ENCODE assay signal across 14 cellular contexts in the genomic region with DNA sequence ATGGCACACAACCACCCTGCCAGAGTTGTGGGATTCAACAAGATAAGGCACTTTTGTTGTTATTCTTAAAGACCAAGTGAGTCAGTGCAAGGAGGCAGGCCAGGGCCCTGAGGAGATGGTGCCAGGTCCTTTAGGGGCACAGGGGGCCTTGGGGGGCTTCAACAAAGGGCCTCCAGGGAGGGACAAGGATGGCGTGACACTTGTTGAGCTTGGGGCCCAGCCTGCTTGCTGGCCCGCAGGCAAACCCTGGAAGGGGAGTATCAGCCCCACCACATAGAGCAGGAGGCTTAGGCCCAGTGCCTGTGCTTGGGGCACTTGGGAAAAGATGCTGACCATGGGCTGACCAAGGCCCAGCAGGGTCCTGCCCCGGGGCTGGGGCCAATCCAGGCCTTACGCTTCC. TPM values are rescaled to one million over a fixed set of nuclear protein-coding genes. Genes with fewer than 3 reads are reported as not detected.
A peak's percentile ranks its signal among the peaks of the same experiment; 100 is the strongest.
DNase-seq lines count a peak whose midpoint lies in the region; ATAC-seq, FAIRE-seq and TF ChIP-seq lines count a peak whose summit lies in the region.
"Had no signal": no experiment of that assay in that cellular context is flagged by ENCODE, and none has a peak within 500 bp of the region (broad histone marks: within the 10 kb centered on the region; RNA-seq: fewer than 3 reads in every experiment).

No MANE protein-coding gene starts in this region.

- POLR2A ChIA-PET in activated CD8-positive, alpha-beta T cell treated with anti-CD3 and anti-CD28 coated beads, Interleukin-2, amount 10 ng/mL, durations not matched to agents 7 days and 5 days (lab: Charles Lee) = no interaction called here
- POLR2A ChIA-PET in activated CD8-positive, alpha-beta T cell treated with anti-CD3 and anti-CD28 coated beads for 36 hours (lab: Charles Lee) = no interaction called here
- POLR2A ChIA-PET in CD8-positive, alpha-beta T cell (lab: Charles Lee) = no interaction called here

- no peak overlapping the region for H3K4me3 ChIP-seq in CD8-positive, alpha-beta T cell (ENCODE audit: low read depth, low read length)

- H3K4me3 Mint-ChIP-seq in activated CD8-positive, alpha-beta T cell treated with anti-CD3 and anti-CD28 coated beads, Interleukin-2, amount 10 ng/mL, durations not matched to agents 7 days and 5 days = no peak overlapping the region
- H3K4me3 Mint-ChIP-seq in activated CD8-positive, alpha-beta T cell treated with anti-CD3 and anti-CD28 coated beads for 36 hours = no peak overlapping the region
- no peak overlapping the region for H3K4me3 Mint-ChIP-seq in CD8-positive, alpha-beta T cell
- H3K4me3 Mint-ChIP-seq in activated T-helper 2 cell treated with anti-CD3 and anti-CD28 coated beads, Interferon-gamma antibody, Interleukin-2, Interleukin-4, amounts not matched to agents 10 μg/mL and 5 μg/mL and 100 μg/mL, durations not matched to agents 14 hours and 24 hours and 36 hours (ENCODE audit: low read depth) = no peak overlapping the region
- no peak overlapping the region for H3K4me3 Mint-ChIP-seq in nephron progenitor cell

- intact Hi-C loops in activated CD8-positive, alpha-beta T cell treated with anti-CD3 and anti-CD28 coated beads for 36 hours (cut with micrococcal nuclease) = no loop called here
- intact Hi-C loops in CD8-positive, alpha-beta T cell (cut with DNase I, micrococcal nuclease) = no loop called here
- intact Hi-C loops in activated T-helper 2 cell treated with anti-CD3 and anti-CD28 coated beads, Interferon-gamma antibody, Interleukin-2, Interleukin-4, amounts not matched to agents 10 μg/mL and 5 μg/mL and 100 μg/mL, durations not matched to agents 14 hours and 24 hours and 36 hours (cut with micrococcal nuclease) = no loop called here

- H3K4me1 Mint-ChIP-seq in activated CD8-positive, alpha-beta T cell treated with anti-CD3 and anti-CD28 coated beads, Interleukin-2, amount 10 ng/mL, durations not matched to agents 7 days and 5 days (ENCODE audit: low read depth) = peaks cover 74% of the 10 kb centered on the region
- peaks cover 47% of the 10 kb centered on the region for H3K4me1 Mint-ChIP-seq in activated CD8-positive, alpha-beta T cell treated with anti-CD3 and anti-CD28 coated beads for 36 hours (ENCODE audit: low read depth)
- H3K4me1 Mint-ChIP-seq in CD8-positive, alpha-beta T cell (ENCODE audit: low read depth) = peaks cover 35% of the 10 kb centered on the region
- H3K4me1 Mint-ChIP-seq in activated T-helper 2 cell treated with anti-CD3 and anti-CD28 coated beads, Interferon-gamma antibody, Interleukin-2, Interleukin-4, amounts not matched to agents 10 μg/mL and 5 μg/mL and 100 μg/mL, durations not matched to agents 14 hours and 24 hours and 36 hours (ENCODE audit: low read depth) = peaks cover 40% of the 10 kb centered on the region
- H3K4me1 Mint-ChIP-seq in nephron progenitor cell = peaks cover 2% of the 10 kb centered on the region

- H3K27ac ChIP-seq in CD8-positive, alpha-beta T cell (ENCODE audit: low read depth, low read length) = no peak overlapping the region

- TF ChIP-seq CTCF in activated CD8-positive, alpha-beta T cell treated with anti-CD3 and anti-CD28 coated beads for 36 hours (IDR thresholded peaks at IDR 0.05) = no peak
- TF ChIP-seq CTCF in CD8-positive, alpha-beta T cell (IDR thresholded peaks at IDR 0.05) = no peak
- TF ChIP-seq CTCF in nephron progenitor cell (IDR thresholded peaks at IDR 0.05) = no peak

- no peaks in the 10 kb centered on the region for H3K27me3 ChIP-seq in CD8-positive, alpha-beta T cell (ENCODE audit: insufficient read depth, low read length)

- CTCF ChIA-PET in activated CD8-positive, alpha-beta T cell treated with anti-CD3 and anti-CD28 coated beads, Interleukin-2, amount 10 ng/mL, durations not matched to agents 7 days and 5 days (lab: Charles Lee) = no interaction called here
- CTCF ChIA-PET in activated CD8-positive, alpha-beta T cell treated with anti-CD3 and anti-CD28 coated beads for 36 hours (lab: Charles Lee) = interaction anchor here (0.9 to 1.5 kb wide), 3 partner anchors 24 to 580 kb away, joined by 3 read pairs; no protein-coding TSS in a partner anchor
- CTCF ChIA-PET in CD8-positive, alpha-beta T cell (lab: Charles Lee) = interaction anchor here (1.0 kb wide), 1 partner anchor 24 kb away, joined by 3 read pairs; no protein-coding TSS in a partner anchor

- peaks cover 39% of the 10 kb centered on the region for H3K4me1 ChIP-seq in CD8-positive, alpha-beta T cell (ENCODE audit: insufficient read depth, low read length)

- peaks cover 34% of the 10 kb centered on the region for H3K36me3 Mint-ChIP-seq in activated CD8-positive, alpha-beta T cell treated with anti-CD3 and anti-CD28 coated beads, Interleukin-2, amount 10 ng/mL, durations not matched to agents 7 days and 5 days (ENCODE audit: low read depth)
- H3K36me3 Mint-ChIP-seq in activated CD8-positive, alpha-beta T cell treated with anti-CD3 and anti-CD28 coated beads for 36 hours (ENCODE audit: low read depth) = peaks cover 2% of the 10 kb centered on the region
- no peaks in the 10 kb centered on the region for H3K36me3 Mint-ChIP-seq in CD8-positive, alpha-beta T cell
- H3K36me3 Mint-ChIP-seq in activated T-helper 2 cell treated with anti-CD3 and anti-CD28 coated beads, Interferon-gamma antibody, Interleukin-2, Interleukin-4, amounts not matched to agents 10 μg/mL and 5 μg/mL and 100 μg/mL, durations not matched to agents 14 hours and 24 hours and 36 hours (ENCODE audit: low read depth) = no peaks in the 10 kb centered on the region
- no peaks in the 10 kb centered on the region for H3K36me3 Mint-ChIP-seq in nephron progenitor cell (ENCODE audit: low read depth)

- no peak for DNase-seq in activated CD8-positive, alpha-beta T cell treated with anti-CD3 and anti-CD28 coated beads, Interleukin-2, amount 10 ng/mL, durations not matched to agents 7 days and 5 days
- no peak for DNase-seq in activated CD8-positive, alpha-beta T cell treated with anti-CD3 and anti-CD28 coated beads for 36 hours
- DNase-seq in CD8-positive, alpha-beta T cell = no peak
- no peak for DNase-seq in activated T-helper 2 cell treated with anti-CD3 and anti-CD28 coated beads, Interferon-gamma antibody, Interleukin-2, Interleukin-4, amounts not matched to agents 10 μg/mL and 5 μg/mL and 100 μg/mL, durations not matched to agents 14 hours and 24 hours and 36 hours (ENCODE audit: low spot score)
- no peak for DNase-seq in nephron progenitor cell
- DNase-seq in putamen (ENCODE audit: low spot score) = no peak
- DNase-seq in RCC 7860 (ENCODE audit: low spot score) = no peak
- DNase-seq: Calu3, DMS53, HCEC 1CT, NCI-H187, NCI-H226, NCI-H524 treated with DMSO at 0.1 percent for 48 hours had no signal

- peak overlapping the region; percentile 99 for H3K27ac Mint-ChIP-seq in activated CD8-positive, alpha-beta T cell treated with anti-CD3 and anti-CD28 coated beads, Interleukin-2, amount 10 ng/mL, durations not matched to agents 7 days and 5 days
- no peak overlapping the region for H3K27ac Mint-ChIP-seq in activated CD8-positive, alpha-beta T cell treated with anti-CD3 and anti-CD28 coated beads for 36 hours
- H3K27ac Mint-ChIP-seq in CD8-positive, alpha-beta T cell = peak overlapping the region; percentile 53
- H3K27ac Mint-ChIP-seq in activated T-helper 2 cell treated with anti-CD3 and anti-CD28 coated beads, Interferon-gamma antibody, Interleukin-2, Interleukin-4, amounts not matched to agents 10 μg/mL and 5 μg/mL and 100 μg/mL, durations not matched to agents 14 hours and 24 hours and 36 hours = peak overlapping the region; percentile 33
- H3K27ac Mint-ChIP-seq in nephron progenitor cell = peak overlapping the region; percentile 51

- FAIRE-seq in RCC 7860 (lab: Jason Lieb, UNC) = no peak

- H3K9me3 Mint-ChIP-seq in activated CD8-positive, alpha-beta T cell treated with anti-CD3 and anti-CD28 coated beads, Interleukin-2, amount 10 ng/mL, durations not matched to agents 7 days and 5 days (ENCODE audit: insufficient read depth) = no peaks in the 10 kb centered on the region
- no peaks in the 10 kb centered on the region for H3K9me3 Mint-ChIP-seq in activated CD8-positive, alpha-beta T cell treated with anti-CD3 and anti-CD28 coated beads for 36 hours
- H3K9me3 Mint-ChIP-seq in CD8-positive, alpha-beta T cell = no peaks in the 10 kb centered on the region
- H3K9me3 Mint-ChIP-seq in activated T-helper 2 cell treated with anti-CD3 and anti-CD28 coated beads, Interferon-gamma antibody, Interleukin-2, Interleukin-4, amounts not matched to agents 10 μg/mL and 5 μg/mL and 100 μg/mL, durations not matched to agents 14 hours and 24 hours and 36 hours = no peaks in the 10 kb centered on the region
- H3K9me3 Mint-ChIP-seq in nephron progenitor cell = no peaks in the 10 kb centered on the region

- no peaks in the 10 kb centered on the region for H3K27me3 Mint-ChIP-seq in activated CD8-positive, alpha-beta T cell treated with anti-CD3 and anti-CD28 coated beads, Interleukin-2, amount 10 ng/mL, durations not matched to agents 7 days and 5 days (ENCODE audit: low read depth)
- H3K27me3 Mint-ChIP-seq in activated CD8-positive, alpha-beta T cell treated with anti-CD3 and anti-CD28 coated beads for 36 hours = no peaks in the 10 kb centered on the region
- H3K27me3 Mint-ChIP-seq in CD8-positive, alpha-beta T cell (ENCODE audit: low read depth) = no peaks in the 10 kb centered on the region
- no peaks in the 10 kb centered on the region for H3K27me3 Mint-ChIP-seq in activated T-helper 2 cell treated with anti-CD3 and anti-CD28 coated beads, Interferon-gamma antibody, Interleukin-2, Interleukin-4, amounts not matched to agents 10 μg/mL and 5 μg/mL and 100 μg/mL, durations not matched to agents 14 hours and 24 hours and 36 hours (ENCODE audit: low read depth)
- peaks cover 36% of the 10 kb centered on the region for H3K27me3 Mint-ChIP-seq in nephron progenitor cell (ENCODE audit: low read depth, poor library complexity)

- ATAC-seq in activated CD8-positive, alpha-beta T cell treated with anti-CD3 and anti-CD28 coated beads, Interleukin-2, amount 10 ng/mL, durations not matched to agents 7 days and 5 days = no peak
- no peak for ATAC-seq in activated CD8-positive, alpha-beta T cell treated with anti-CD3 and anti-CD28 coated beads for 36 hours
- ATAC-seq in CD8-positive, alpha-beta T cell = no peak
- no peak for ATAC-seq in HG02973 (IDR thresholded peaks at IDR 0.05; ENCODE audit: unreplicated experiment)

- no peaks in the 10 kb centered on the region for H3K9me3 ChIP-seq in CD8-positive, alpha-beta T cell (ENCODE audit: low read length)

- no peaks in the 10 kb centered on the region for H3K36me3 ChIP-seq in CD8-positive, alpha-beta T cell (ENCODE audit: insufficient read depth, low read length)

RNA-seq across cellular contexts. Expression of a gene that starts 5.5 kb away (rescaled TPM):
- total RNA-seq in activated CD8-positive, alpha-beta T cell treated with anti-CD3 and anti-CD28 coated beads, Interleukin-2, amount 10 ng/mL, durations not matched to agents 7 days and 5 days = 10 to 100 TPM; 47.8 to 53.8 TPM
- total RNA-seq in activated CD8-positive, alpha-beta T cell treated with anti-CD3 and anti-CD28 coated beads for 36 hours = 10 to 100 TPM; 31.7 to 39.2 TPM
- total RNA-seq in CD8-positive, alpha-beta T cell = 10 to 100 TPM; 71.2 to 79.0 TPM
- 28.1 and 31.2 TPM in 2 replicates for total RNA-seq in activated T-helper 2 cell treated with anti-CD3 and anti-CD28 coated beads, Interferon-gamma antibody, Interleukin-2, Interleukin-4, amounts not matched to agents 10 μg/mL and 5 μg/mL and 100 μg/mL, durations not matched to agents 14 hours and 24 hours and 36 hours
